In genomic region chr6:69867075-69867911, GRCh38 we compare ENCODE assay signal across 1 cellular context.
A peak's percentile ranks its signal among the peaks of the same experiment; 100 is the strongest.
TF ChIP-seq lines count a peak whose summit lies in the region.

No MANE protein-coding gene starts in this region.

TF ChIP-seq in HepG2, 621 proteins besides CTCF, POLR2A, EP300 and RAD21 (continued from another document and continues in another):
- peak; percentile 21 to 44; a peak in 1 of 4 replicates for TF ChIP-seq HMGXB4 (CRISPR knock-in tag; IDR thresholded peaks at IDR 0.05; ENCODE audit: borderline replicate concordance in 1 of 2, low read depth in 1 of 2)
- no peak for TF ChIP-seq KDM4B (CRISPR knock-in tag; IDR thresholded peaks at IDR 0.05)
- no peak for TF ChIP-seq MAFG (CRISPR knock-in tag; IDR thresholded peaks at IDR 0.05)
- TF ChIP-seq TBX2 (CRISPR knock-in tag; IDR thresholded peaks at IDR 0.05; ENCODE audit: borderline replicate concordance), result 0 out of 2 replicates have a peak, but pooled peaks have one; percentile 26
- no peak for TF ChIP-seq ZNF138 (CRISPR knock-in tag; IDR thresholded peaks at IDR 0.05; ENCODE audit: low read depth)
- TF ChIP-seq SRSF4 (IDR thresholded peaks at IDR 0.05; ENCODE audit: low read depth, low read length, poor library complexity, severe bottlenecking), result no peak
- no peak; the same call in 1 of the 2 replicates for TF ChIP-seq ARID4A (CRISPR knock-in tag; IDR thresholded peaks at IDR 0.05; ENCODE audit: borderline replicate concordance)
- TF ChIP-seq ATF4 (CRISPR knock-in tag; IDR thresholded peaks at IDR 0.05), result no peak
- TF ChIP-seq ZNF770 (CRISPR knock-in tag; IDR thresholded peaks at IDR 0.05), result peak; percentile 80; the same call in 1 of the 2 replicates
- TF ChIP-seq RELA (CRISPR knock-in tag; IDR thresholded peaks at IDR 0.05), result 0 out of 2 replicates have a peak, but pooled peaks have one; percentile 51
- peak; percentile 51 for TF ChIP-seq ZFX (CRISPR knock-in tag; IDR thresholded peaks at IDR 0.05; ENCODE audit: low read depth)
- TF ChIP-seq TOPORS (CRISPR knock-in tag; IDR thresholded peaks at IDR 0.05), result no peak
- no peak for TF ChIP-seq KDM5A (IDR thresholded peaks at IDR 0.05; ENCODE audit: borderline replicate concordance, low read length)
- TF ChIP-seq ZNF563 (CRISPR knock-in tag; IDR thresholded peaks at IDR 0.05), result peak; percentile 70; the same call in 1 of the 2 replicates
- TF ChIP-seq ZFYVE20 (CRISPR knock-in tag; IDR thresholded peaks at IDR 0.05; ENCODE audit: borderline replicate concordance, low read depth), result no peak
- no peak for TF ChIP-seq ZNF17 (CRISPR knock-in tag; IDR thresholded peaks at IDR 0.05)
- no peak; the same call in 1 of the 2 replicates for TF ChIP-seq HOXA3 (CRISPR knock-in tag; IDR thresholded peaks at IDR 0.05)
- TF ChIP-seq ZSCAN29 (CRISPR knock-in tag; conservative IDR thresholded peaks at IDR 0.05), result no peak
- TF ChIP-seq ZKSCAN5 (CRISPR knock-in tag; IDR thresholded peaks at IDR 0.05), result no peak
- TF ChIP-seq ZNF746 (CRISPR knock-in tag; IDR thresholded peaks at IDR 0.05), result no peak
- peak; percentile 86 for TF ChIP-seq ARNT2 (CRISPR knock-in tag; IDR thresholded peaks at IDR 0.05; ENCODE audit: low read depth)
- no peak for TF ChIP-seq TFAP4 (IDR thresholded peaks at IDR 0.05; ENCODE audit: borderline replicate concordance, low read depth)
- TF ChIP-seq ZNF558 (CRISPR knock-in tag; IDR thresholded peaks at IDR 0.05; ENCODE audit: borderline replicate concordance), result no peak
- TF ChIP-seq SAP130 (CRISPR knock-in tag; IDR thresholded peaks at IDR 0.05; ENCODE audit: low read depth), result no peak
- no peak for TF ChIP-seq CEBPB (IDR thresholded peaks at IDR 0.05; ENCODE audit: borderline replicate concordance, low read depth, low read length)
- no peak for TF ChIP-seq STAT5B (CRISPR knock-in tag; IDR thresholded peaks at IDR 0.05)
- TF ChIP-seq SRF (IDR thresholded peaks at IDR 0.05; ENCODE audit: low read depth, low read length), result no peak
- TF ChIP-seq ZNF207 (IDR thresholded peaks at IDR 0.05; ENCODE audit: borderline replicate concordance), result no peak
- no peak for TF ChIP-seq ZNF512B (CRISPR knock-in tag; IDR thresholded peaks at IDR 0.05; ENCODE audit: borderline replicate concordance)
- TF ChIP-seq ZNF343 (CRISPR knock-in tag; IDR thresholded peaks at IDR 0.05), result no peak
- TF ChIP-seq POGK (CRISPR knock-in tag; conservative IDR thresholded peaks at IDR 0.05), result 0 out of 2 replicates have a peak, but pooled peaks have one; percentile 59
- TF ChIP-seq BRF2 (CRISPR knock-in tag; IDR thresholded peaks at IDR 0.05), result no peak
- no peak for TF ChIP-seq PTBP1 (IDR thresholded peaks at IDR 0.05; ENCODE audit: low read depth, low read length, poor library complexity, severe bottlenecking)
- no peak for TF ChIP-seq SP1 (IDR thresholded peaks at IDR 0.05)
- no peak for TF ChIP-seq SP1 (CRISPR knock-in tag; IDR thresholded peaks at IDR 0.05)
- no peak for TF ChIP-seq PPARG (CRISPR knock-in tag; conservative IDR thresholded peaks at IDR 0.05)
- no peak for TF ChIP-seq SRSF1 (optimal IDR thresholded peaks at IDR 0.05; ENCODE audit: low read depth, low read length)
- 0 out of 2 replicates have a peak, but pooled peaks have one; percentile 41 for TF ChIP-seq ZNF768 (CRISPR knock-in tag; IDR thresholded peaks at IDR 0.05)
- TF ChIP-seq SP2 (CRISPR knock-in tag; IDR thresholded peaks at IDR 0.05), result no peak
- no peak for TF ChIP-seq PITX1 (CRISPR knock-in tag; IDR thresholded peaks at IDR 0.05)
- no peak for TF ChIP-seq ZNF512 (CRISPR knock-in tag; IDR thresholded peaks at IDR 0.05)
- TF ChIP-seq ZBTB21 (CRISPR knock-in tag; IDR thresholded peaks at IDR 0.05), result no peak
- no peak; the same call in 1 of the 2 replicates for TF ChIP-seq SALL1 (CRISPR knock-in tag; IDR thresholded peaks at IDR 0.05)
- TF ChIP-seq ZNF383 (CRISPR knock-in tag; IDR thresholded peaks at IDR 0.05; ENCODE audit: borderline replicate concordance), result no peak
- TF ChIP-seq ZBTB3 (CRISPR knock-in tag; IDR thresholded peaks at IDR 0.05; ENCODE audit: borderline replicate concordance, low read depth), result no peak
- no peak for TF ChIP-seq NFATC3 (CRISPR knock-in tag; IDR thresholded peaks at IDR 0.05)
- no peak for TF ChIP-seq ZMAT3 (CRISPR knock-in tag; conservative IDR thresholded peaks at IDR 0.05)
- TF ChIP-seq ZNF446 (CRISPR knock-in tag; IDR thresholded peaks at IDR 0.05), result no peak
- TF ChIP-seq ZSCAN31 (CRISPR knock-in tag; IDR thresholded peaks at IDR 0.05; ENCODE audit: low read depth), result no peak
- TF ChIP-seq MIXL1 (CRISPR knock-in tag; IDR thresholded peaks at IDR 0.05), result no peak
- no peak for TF ChIP-seq ZNF781 (CRISPR knock-in tag; IDR thresholded peaks at IDR 0.05; ENCODE audit: borderline replicate concordance, not compliant biosample characterization)
- peak; percentile 51; the same call in 1 of the 2 replicates for TF ChIP-seq GABPB1 (CRISPR knock-in tag; IDR thresholded peaks at IDR 0.05)
- no peak for TF ChIP-seq FOXA1 (IDR thresholded peaks at IDR 0.05)
- TF ChIP-seq FOXA1 (CRISPR knock-in tag; IDR thresholded peaks at IDR 0.05), result no peak
- no peak for TF ChIP-seq NFE2L2 (IDR thresholded peaks at IDR 0.05; ENCODE audit: low read length)
- 0 out of 2 replicates have a peak, but pooled peaks have one; percentile 18 for TF ChIP-seq FOXO1 (CRISPR knock-in tag; IDR thresholded peaks at IDR 0.05)
